In genomic region chr19:45446295-45446694, GRCh38 we compare ENCODE assay signal across 8 cellular contexts. TPM values are rescaled to one million over a fixed set of nuclear protein-coding genes. Genes with fewer than 3 reads are reported as not detected.
DNase-seq lines count a peak whose midpoint lies in the region; ATAC-seq and TF ChIP-seq lines count a peak whose summit lies in the region.

No MANE protein-coding gene starts in this region.

- TF ChIP-seq CTCF in HFFc6 (IDR thresholded peaks at IDR 0.05) (peak; percentile 72), tibial nerve (IDR thresholded peaks at IDR 0.05) (peak in 2 of 5 experiments; percentile 11 to 28)

- H3K9me3 ChIP-seq in tibial nerve = no peaks in the 10 kb centered on the region

- TF ChIP-seq POLR2A in tibial nerve (IDR thresholded peaks at IDR 0.05) = no peak

- H3K36me3 Mint-ChIP-seq in HFFc6 (ENCODE audit: low read depth) = no peaks in the 10 kb centered on the region
- peaks cover 2% of the 10 kb centered on the region for H3K36me3 Mint-ChIP-seq in activated CD8-positive, alpha-beta T cell treated with anti-CD3 and anti-CD28 coated beads, Interleukin-2, amount 10 ng/mL, durations not matched to agents 7 days and 5 days (ENCODE audit: low read depth)

- peaks cover 63% of the 10 kb centered on the region for H3K4me1 Mint-ChIP-seq in HFFc6 (ENCODE audit: low read depth)
- peaks cover 60% of the 10 kb centered on the region for H3K4me1 Mint-ChIP-seq in activated CD8-positive, alpha-beta T cell treated with anti-CD3 and anti-CD28 coated beads, Interleukin-2, amount 10 ng/mL, durations not matched to agents 7 days and 5 days (ENCODE audit: low read depth)

- H3K9me3 Mint-ChIP-seq in HFFc6 = no peaks in the 10 kb centered on the region
- H3K9me3 Mint-ChIP-seq in activated CD8-positive, alpha-beta T cell treated with anti-CD3 and anti-CD28 coated beads, Interleukin-2, amount 10 ng/mL, durations not matched to agents 7 days and 5 days (ENCODE audit: insufficient read depth) = no peaks in the 10 kb centered on the region

- no peak for TF ChIP-seq EP300 in tibial nerve (IDR thresholded peaks at IDR 0.05)

- H3K4me3 ChIP-seq in tibial nerve = no peak overlapping the region

- POLR2A ChIA-PET in activated CD8-positive, alpha-beta T cell treated with anti-CD3 and anti-CD28 coated beads, Interleukin-2, amount 10 ng/mL, durations not matched to agents 7 days and 5 days (lab: Charles Lee) = interaction anchor here (0.6 to 2.1 kb wide), 4 partner anchors 22 to 43 kb away, joined by 3 to 10 read pairs (median 3); partner anchors contain the start of gene FOSB

- H3K27ac Mint-ChIP-seq in HFFc6 = peak overlapping the region; percentile 75
- peak overlapping the region; percentile 36 for H3K27ac Mint-ChIP-seq in activated CD8-positive, alpha-beta T cell treated with anti-CD3 and anti-CD28 coated beads, Interleukin-2, amount 10 ng/mL, durations not matched to agents 7 days and 5 days

- H3K27me3 Mint-ChIP-seq in HFFc6 (ENCODE audit: insufficient read depth) = peaks cover 11% of the 10 kb centered on the region
- no peaks in the 10 kb centered on the region for H3K27me3 Mint-ChIP-seq in activated CD8-positive, alpha-beta T cell treated with anti-CD3 and anti-CD28 coated beads, Interleukin-2, amount 10 ng/mL, durations not matched to agents 7 days and 5 days (ENCODE audit: low read depth)

- no peak overlapping the region for H3K4me3 Mint-ChIP-seq in HFFc6
- no peak overlapping the region for H3K4me3 Mint-ChIP-seq in activated CD8-positive, alpha-beta T cell treated with anti-CD3 and anti-CD28 coated beads, Interleukin-2, amount 10 ng/mL, durations not matched to agents 7 days and 5 days

- H3K27ac ChIP-seq in tibial nerve = peak overlapping the region in 1 of 4 donors; percentile 45

- H3K27me3 ChIP-seq in tibial nerve = no peaks in the 10 kb centered on the region

- no peak for ATAC-seq in activated CD8-positive, alpha-beta T cell treated with anti-CD3 and anti-CD28 coated beads, Interleukin-2, amount 10 ng/mL, durations not matched to agents 7 days and 5 days
- no peak for ATAC-seq in HG03280 (IDR thresholded peaks at IDR 0.05; ENCODE audit: unreplicated experiment)
- no peak for ATAC-seq in GM21737 (IDR thresholded peaks at IDR 0.05; ENCODE audit: unreplicated experiment)

- WGBS in tibial nerve, 2 donors = 77 to 87% methylated on average over 6 of the region's 6 CpGs

- H3K4me1 ChIP-seq in tibial nerve = peaks cover 0 to 55% (median 22%) of the 10 kb centered on the region in 4 donors

- H3K36me3 ChIP-seq in tibial nerve = no peaks in the 10 kb centered on the region

- DNase-seq in DMS114 treated with DMSO at 0.1 percent for 48 hours (lab: John Stamatoyannopoulos, UW; ENCODE audit: unreplicated experiment) = peak; percentile 19
- DNase-seq in HFFc6 = no peak
- peak; percentile 49 for DNase-seq in activated CD8-positive, alpha-beta T cell treated with anti-CD3 and anti-CD28 coated beads, Interleukin-2, amount 10 ng/mL, durations not matched to agents 7 days and 5 days
- peak; percentile 67 to 77 for DNase-seq in lung microvascular endothelial cell (ENCODE audit: low read depth in 2 of 2)
- DNase-seq in NCI-H774 (lab: John Stamatoyannopoulos, UW) = no peak
- DNase-seq in tibial nerve (ENCODE audit: low spot score in 2 of 2) = no peak

- CTCF ChIA-PET in activated CD8-positive, alpha-beta T cell treated with anti-CD3 and anti-CD28 coated beads, Interleukin-2, amount 10 ng/mL, durations not matched to agents 7 days and 5 days (lab: Charles Lee) = interaction anchor here (0.8 to 6.4 kb wide), 8 partner anchors 10 to 246 kb away, joined by 3 to 96 read pairs (median 8); partner anchors contain the start of genes FOSB and QPCTL

RNA-seq across cellular contexts. Expression of gene FOSB, which starts 21.5 kb away (rescaled TPM):
- total RNA-seq in HFFc6 (2021; fragmentation: NEBNext Ultra II Directional; extraction: Animal tissue kit (Norgen Biotek cat#: 25700)) = 10 to 100 TPM; 35.0 to 71.5 (median 62.9) TPM
- 100 to 1,000 TPM; 154 to 172 TPM for total RNA-seq in activated CD8-positive, alpha-beta T cell treated with anti-CD3 and anti-CD28 coated beads, Interleukin-2, amount 10 ng/mL, durations not matched to agents 7 days and 5 days
- 0.65 and 23.4 TPM in 2 replicates for total RNA-seq in lung microvascular endothelial cell
- 1 to 10 TPM in 2 of 4 donors, under 1 TPM in 2; 0.60 to 4.9 (median 1.8) TPM for total RNA-seq in tibial nerve

RNA-seq across cellular contexts. Expression of gene ERCC1, which starts 22.6 kb away (rescaled TPM):
- total RNA-seq in HFFc6 (2021; fragmentation: NEBNext Ultra II Directional; extraction: Animal tissue kit (Norgen Biotek cat#: 25700)) = 100 to 1,000 TPM; 106 to 129 (median 117) TPM
- 10 to 100 TPM; 57.5 to 64.8 TPM for total RNA-seq in activated CD8-positive, alpha-beta T cell treated with anti-CD3 and anti-CD28 coated beads, Interleukin-2, amount 10 ng/mL, durations not matched to agents 7 days and 5 days
- total RNA-seq in lung microvascular endothelial cell (49.0 and 51.2 TPM in 2 replicates), tibial nerve (100 to 1,000 TPM in 2 of 4 donors, 10 to 100 TPM in 2; 95.5 to 161 (median 99.2) TPM)

RNA-seq across cellular contexts. Expression of gene POLR1G, which starts 39.9 kb away (rescaled TPM):
- total RNA-seq in HFFc6 (2021; fragmentation: NEBNext Ultra II Directional; extraction: Animal tissue kit (Norgen Biotek cat#: 25700)) = 10 to 100 TPM; 13.7 to 25.8 (median 15.1) TPM
- total RNA-seq in activated CD8-positive, alpha-beta T cell treated with anti-CD3 and anti-CD28 coated beads, Interleukin-2, amount 10 ng/mL, durations not matched to agents 7 days and 5 days = 10 to 100 TPM in 1 of 2 experiments, 1 to 10 TPM in 1; 9.5 to 10.6 TPM
- 4.6 and 11.3 TPM in 2 replicates for total RNA-seq in lung microvascular endothelial cell
- 10 to 100 TPM in 1 of 4 donors, 1 to 10 TPM in 3; 2.2 to 10.8 (median 6.2) TPM for total RNA-seq in tibial nerve

RNA-seq across cellular contexts. Expression of gene PPP1R13L, which starts 41.4 kb away (rescaled TPM):
- total RNA-seq in HFFc6 (2021; fragmentation: NEBNext Ultra II Directional; extraction: Animal tissue kit (Norgen Biotek cat#: 25700)) = 10 to 100 TPM; 10.2 to 24.7 (median 22.2) TPM
- 10 to 100 TPM; 11.8 to 13.4 TPM for total RNA-seq in activated CD8-positive, alpha-beta T cell treated with anti-CD3 and anti-CD28 coated beads, Interleukin-2, amount 10 ng/mL, durations not matched to agents 7 days and 5 days
- 6.1 and 17.5 TPM in 2 replicates for total RNA-seq in lung microvascular endothelial cell
- total RNA-seq in tibial nerve = 10 to 100 TPM; 10.0 to 27.9 (median 17.1) TPM

RNA-seq across cellular contexts. Expression of gene RTN2, which starts 50.6 kb away (rescaled TPM):
- total RNA-seq in HFFc6 (2021; fragmentation: NEBNext Ultra II Directional; extraction: Animal tissue kit (Norgen Biotek cat#: 25700)) = 10 to 100 TPM; 10.3 to 21.3 (median 13.8) TPM
- 1 to 10 TPM; 2.0 to 3.4 TPM for total RNA-seq in activated CD8-positive, alpha-beta T cell treated with anti-CD3 and anti-CD28 coated beads, Interleukin-2, amount 10 ng/mL, durations not matched to agents 7 days and 5 days
- total RNA-seq in lung microvascular endothelial cell (5.0 and 5.6 TPM in 2 replicates), tibial nerve (1 to 10 TPM; 1.5 to 5.9 (median 3.5) TPM)

Comparison
In these comparisons a context has a peak if more than half of its experiments do, and no peak if none do; other contexts are left out.
1. DNase-seq: peak in DMS114 treated with DMSO at 0.1 percent for 48 hours (single experiment), activated CD8-positive, alpha-beta T cell treated with anti-CD3 and anti-CD28 coated beads, Interleukin-2, amount 10 ng/mL, durations not matched to agents 7 days and 5 days (single experiment) and lung microvascular endothelial cell (2 of 2); none in HFFc6 (single experiment), NCI-H774 (single experiment) and tibial nerve (0 of 2).